ENCODE assay signal across 8 cellular contexts in the genomic region with DNA sequence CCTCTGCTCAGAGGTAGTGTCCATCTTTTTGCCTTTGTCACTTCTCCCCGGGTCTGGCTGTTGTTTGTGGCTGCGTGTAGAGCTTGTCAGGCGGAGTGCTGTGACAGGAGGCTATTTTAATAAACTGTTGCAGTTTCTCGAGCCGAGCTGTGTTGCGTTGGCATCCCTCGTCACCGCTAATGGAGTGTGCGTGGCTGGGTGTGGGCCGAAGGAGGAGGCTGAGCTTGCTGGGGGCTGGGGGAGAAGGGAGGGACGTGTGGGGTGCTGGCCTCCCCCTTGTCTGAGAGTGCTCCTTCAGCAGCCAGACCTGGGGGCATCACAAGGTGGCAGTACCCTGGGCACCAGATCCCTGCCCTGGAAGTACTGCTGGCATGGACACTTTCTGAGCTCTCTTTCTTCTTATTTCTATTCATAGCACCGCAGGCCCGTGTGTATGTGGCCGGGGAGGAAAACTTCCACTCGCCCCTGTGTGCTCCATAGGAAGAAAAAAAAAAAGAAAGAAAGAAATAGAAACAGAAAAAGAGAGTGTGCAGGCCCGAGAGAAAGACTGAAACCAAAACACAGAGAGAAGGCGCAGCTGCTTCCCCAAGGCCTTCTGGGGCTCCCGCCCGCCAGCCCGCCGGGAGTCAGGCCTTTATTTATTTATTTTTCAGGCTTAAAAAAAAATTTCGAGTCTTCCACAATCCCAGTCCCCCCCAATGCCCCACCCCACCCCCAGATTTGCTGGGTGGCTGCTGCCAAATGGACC. TPM values are rescaled to one million over a fixed set of nuclear protein-coding genes. Genes with fewer than 3 reads are reported as not detected.
DNase-seq lines count a peak whose midpoint lies in the region; ATAC-seq and TF ChIP-seq lines count a peak whose summit lies in the region.

No MANE protein-coding gene starts in this region.

- H3K27ac ChIP-seq in 22Rv1 (peak overlapping the region; percentile 99), HEK293 (ENCODE audit: extremely low read depth, low read depth, low read length) (0 out of 2 replicates have a peak overlapping the region, but pooled peaks have one; percentile 5), lower lobe of right lung (peak overlapping the region; percentile 87), aorta (ENCODE audit: low read depth in 1 of 2, low read length in 2 of 2) (peak overlapping the region; percentile 62 to 79)

- H3K4me1 ChIP-seq in HEK293 (ENCODE audit: control insufficient read depth, insufficient read depth, low read length) (peaks cover 14% of the 10 kb centered on the region), lower lobe of right lung (peaks cover 95% of the 10 kb centered on the region), aorta (ENCODE audit: control insufficient read depth in 1 of 2, insufficient read depth in 2 of 2, low read length in 2 of 2) (peaks cover 6% of the 10 kb centered on the region in 2 donors)

- TF ChIP-seq CTCF in 22Rv1 (IDR thresholded peaks at IDR 0.05) (no peak), HEK293 (tag by site-specific recombination; IDR thresholded peaks at IDR 0.05) (no peak), astrocyte of the cerebellum (IDR thresholded peaks at IDR 0.05; ENCODE audit: low read depth, low read length, missing control alignments) (no peak), lower lobe of right lung (IDR thresholded peaks at IDR 0.05) (no peak)

- CTCF ChIA-PET in HEK293 (lab: Yijun Ruan, JAX), result interaction anchor here (1.0 to 2.7 kb wide), 5 partner anchors 10 to 244 kb away, joined by 4 to 12 read pairs (median 5); no protein-coding TSS in a partner anchor

- no peaks in the 10 kb centered on the region for H3K36me3 ChIP-seq in HEK293 (ENCODE audit: control insufficient read depth in 2 of 2, insufficient read depth in 1 of 2, low read length in 2 of 2)
- H3K36me3 ChIP-seq in lower lobe of right lung, result no peaks in the 10 kb centered on the region
- H3K36me3 ChIP-seq in aorta (ENCODE audit: control insufficient read depth in 1 of 2, insufficient read depth in 2 of 2, low read length in 1 of 2), result no peaks in the 10 kb centered on the region

- no peaks in the 10 kb centered on the region for H3K9me3 ChIP-seq in HEK293 (ENCODE audit: control insufficient read depth, insufficient read depth, low read depth, low read length)
- H3K9me3 ChIP-seq in lower lobe of right lung, result no peaks in the 10 kb centered on the region
- H3K9me3 ChIP-seq in aorta (ENCODE audit: control insufficient read depth, low read length), result no peaks in the 10 kb centered on the region

- in situ Hi-C loops in astrocyte of the cerebellum (cut with HindIII; ENCODE audit: low sequenced_read_pairs), result no loop called here

- H3K4me3 ChIP-seq in HEK293 (ENCODE audit: low read depth, low read length), result no peak overlapping the region
- peak overlapping the region; percentile 84 for H3K4me3 ChIP-seq in astrocyte of the cerebellum (ENCODE audit: low read depth, low read length)
- H3K4me3 ChIP-seq in lower lobe of right lung, result peak overlapping the region; percentile 55
- no peak overlapping the region for H3K4me3 ChIP-seq in aorta (ENCODE audit: low read length in 2 of 2)

- intact Hi-C loops in lower lobe of right lung (cut with DNase I), result no loop called here
- intact Hi-C loops in aorta (cut with DNase I), result loop anchor here in 1 of 2 donors (1.0 kb wide), 1 partner anchor 41 kb away; no protein-coding TSS in a partner anchor

- POLR2A ChIA-PET in HEK293 (lab: Yijun Ruan, JAX), result no interaction called here

- ATAC-seq in lower lobe of right lung (peak; percentile 22 to 27), aorta (ENCODE audit: low FRiP score) (peak; percentile 51)

- H3K27me3 ChIP-seq in lower lobe of right lung (ENCODE audit: low read depth), result no peaks in the 10 kb centered on the region
- H3K27me3 ChIP-seq in aorta (ENCODE audit: control insufficient read depth in 1 of 2, insufficient read depth in 2 of 2, low read length in 1 of 2), result no peaks in the 10 kb centered on the region

- WGBS in aorta, 2 donors, result 1 to 3% methylated on average over 22 of the region's 22 CpGs

- DNase-seq in astrocyte of the cerebellum (ENCODE audit: low read depth) (no peak), lower lobe of right lung (peak; percentile 49), aorta (no peak), NCI-H1436 (lab: John Stamatoyannopoulos, UW) (no peak), putamen (ENCODE audit: low spot score) (no peak), germinal center (ENCODE audit: low spot score) (no peak)

TF ChIP-seq in HEK293, 187 proteins besides CTCF, POLR2A, EP300 and RAD21:
- TF ChIP-seq ZNF324 (tag by site-specific recombination; IDR thresholded peaks at IDR 0.05) (no peak), EGR2 (tag by site-specific recombination; IDR thresholded peaks at IDR 0.05; ENCODE audit: low read depth) (0 out of 2 replicates have a peak, but pooled peaks have one; percentile 14), GLI2 (tag by site-specific recombination; IDR thresholded peaks at IDR 0.05; ENCODE audit: borderline replicate concordance, low read depth) (no peak), MYNN (tag by site-specific recombination; IDR thresholded peaks at IDR 0.05; ENCODE audit: borderline replicate concordance) (no peak), ZNF830 (tag by site-specific recombination; IDR thresholded peaks at IDR 0.05; ENCODE audit: low read depth) (no peak), ZFP3 (tag by site-specific recombination; IDR thresholded peaks at IDR 0.05; ENCODE audit: low read depth) (no peak), ZNF138 (tag by site-specific recombination; IDR thresholded peaks at IDR 0.05; ENCODE audit: borderline replicate concordance) (no peak), PRDM1 (tag by site-specific recombination; IDR thresholded peaks at IDR 0.05) (no peak), ZBTB20 (tag by site-specific recombination; IDR thresholded peaks at IDR 0.05) (peak; percentile 32; the same call in 1 of the 2 replicates), ZFHX2 (tag by site-specific recombination; conservative IDR thresholded peaks at IDR 0.05) (peak; percentile 15; the same call in 1 of the 2 replicates), ZNF596 (tag by site-specific recombination; IDR thresholded peaks at IDR 0.05) (no peak), ZNF626 (tag by site-specific recombination; IDR thresholded peaks at IDR 0.05) (no peak), ZNF776 (tag by site-specific recombination; IDR thresholded peaks at IDR 0.05; ENCODE audit: borderline replicate concordance) (no peak)

RNA-seq across cellular contexts. Expression of gene NFIX, which starts 27.0 kb away (rescaled TPM):
- total RNA-seq in lower lobe of right lung, result 146 TPM
- 100 to 1,000 TPM; 184 to 327 TPM for total RNA-seq in aorta
- polyA plus RNA-seq in aorta, result 10 to 100 TPM; 45.5 to 49.8 TPM

RNA-seq across cellular contexts. Expression of gene DAND5, which starts 52.9 kb away (rescaled TPM):
- 0.32 TPM for total RNA-seq in lower lobe of right lung
- not detected for total RNA-seq in aorta
- polyA plus RNA-seq in aorta, result under 1 TPM in 1 of 2 donors, not detected in 1; 0.13 TPM

Comparison
In these comparisons a context has a peak if more than half of its experiments do, and no peak if none do; other contexts are left out.
1. H3K27ac ChIP-seq: peak in every context shown above with its lines; median percentile 99 in 22Rv1; 87 in lower lobe of right lung; 70 in aorta; 5 in HEK293.
2. H3K4me3 ChIP-seq: peak in astrocyte of the cerebellum (single experiment) and lower lobe of right lung (single experiment); none in HEK293 (single experiment) and aorta (0 of 2).